In the genomic region with DNA sequence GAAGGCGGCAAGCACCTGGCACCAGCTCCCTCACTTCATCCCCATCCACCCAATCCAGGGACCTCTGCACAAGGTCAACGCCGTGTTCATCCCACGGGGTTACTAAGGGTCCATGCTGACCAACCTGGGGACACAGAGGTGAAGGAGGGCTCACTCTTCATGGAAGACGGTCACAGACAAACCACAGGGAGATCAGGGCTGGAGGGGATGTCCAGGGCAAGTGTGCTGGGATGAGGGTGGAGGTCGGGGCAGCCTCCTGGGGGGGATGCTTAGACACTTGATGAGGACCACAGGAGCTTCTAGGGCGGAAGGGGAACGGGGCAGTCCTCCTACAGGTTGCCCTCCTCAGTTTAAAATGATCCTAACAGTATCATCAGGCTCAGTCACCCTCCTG, we compare ENCODE assay signal across 11 cellular contexts. TPM values are rescaled to one million over a fixed set of nuclear protein-coding genes. Genes with fewer than 3 reads are reported as not detected.
DNase-seq lines count a peak whose midpoint lies in the region; ATAC-seq, FAIRE-seq and TF ChIP-seq lines count a peak whose summit lies in the region.
"Had no signal": no experiment of that assay in that cellular context is flagged by ENCODE, and none has a peak within 500 bp of the region (broad histone marks: within the 10 kb centered on the region; RNA-seq: fewer than 3 reads in every experiment).

No MANE protein-coding gene starts in this region.

- H3K27me3 Mint-ChIP-seq in activated CD8-positive, alpha-beta memory T cell treated with anti-CD3 and anti-CD28 coated beads, Interleukin-2, amount 10 ng/mL, durations not matched to agents 7 days and 5 days = no peaks in the 10 kb centered on the region
- no peaks in the 10 kb centered on the region for H3K27me3 Mint-ChIP-seq in activated CD8-positive, alpha-beta T cell treated with anti-CD3 and anti-CD28 coated beads for 36 hours

- no peak for TF ChIP-seq POLR2A in erythroblast (IDR thresholded peaks at IDR 0.05; ENCODE audit: low read length)

- no peak for FAIRE-seq in kidney (lab: Jason Lieb, UNC)
- FAIRE-seq: HTR-8/SVneo had no signal

- H3K36me3 ChIP-seq in kidney (ENCODE audit: control insufficient read depth in 1 of 2, insufficient read depth in 2 of 2, low read length in 2 of 2) = peaks cover 3 to 8% of the 10 kb centered on the region in 2 donors
- H3K36me3 ChIP-seq in thymus (ENCODE audit: control insufficient read depth, insufficient read depth) = peaks cover 71% of the 10 kb centered on the region

- H3K9me3 Mint-ChIP-seq in activated CD8-positive, alpha-beta memory T cell treated with anti-CD3 and anti-CD28 coated beads, Interleukin-2, amount 10 ng/mL, durations not matched to agents 7 days and 5 days (ENCODE audit: low read depth) = no peaks in the 10 kb centered on the region
- H3K9me3 Mint-ChIP-seq in activated CD8-positive, alpha-beta T cell treated with anti-CD3 and anti-CD28 coated beads for 36 hours = no peaks in the 10 kb centered on the region

- DNase-seq in activated CD8-positive, alpha-beta memory T cell treated with anti-CD3 and anti-CD28 coated beads, Interleukin-2, amount 10 ng/mL, durations not matched to agents 7 days and 5 days = no peak
- no peak for DNase-seq in activated CD8-positive, alpha-beta memory T cell treated with anti-CD3 and anti-CD28 coated beads, Interleukin-2, amount 50 U/mL, for 4 hours
- DNase-seq in activated CD8-positive, alpha-beta T cell treated with anti-CD3 and anti-CD28 coated beads for 36 hours = no peak
- peak; percentile 57 for DNase-seq in kidney
- no peak for DNase-seq in erythroblast (lab: John Stamatoyannopoulos, UW)
- no peak for DNase-seq in SIG-M5 (lab: John Stamatoyannopoulos, UW)
- DNase-seq: NCI-H748 treated with DMSO at 0.1 percent for 48 hours had no signal

- ATAC-seq in activated CD8-positive, alpha-beta memory T cell treated with anti-CD3 and anti-CD28 coated beads, Interleukin-2, amount 10 ng/mL, durations not matched to agents 7 days and 5 days = no peak
- ATAC-seq in activated CD8-positive, alpha-beta T cell treated with anti-CD3 and anti-CD28 coated beads for 36 hours = no peak
- ATAC-seq in GM18909 (IDR thresholded peaks at IDR 0.05; ENCODE audit: poor library complexity, unreplicated experiment) = no peak
- ATAC-seq: left lung had no signal

- H3K4me1 ChIP-seq in kidney (ENCODE audit: control insufficient read depth in 1 of 2, insufficient read depth in 1 of 2, low read depth in 1 of 2, low read length in 2 of 2) (peaks cover 42 to 69% of the 10 kb centered on the region in 2 donors), thymus (ENCODE audit: control insufficient read depth, insufficient read depth, low read length) (peaks cover 55% of the 10 kb centered on the region)

- H3K27ac Mint-ChIP-seq in activated CD8-positive, alpha-beta memory T cell treated with anti-CD3 and anti-CD28 coated beads, Interleukin-2, amount 10 ng/mL, durations not matched to agents 7 days and 5 days = peak overlapping the region; percentile 98
- peak overlapping the region; percentile 98 for H3K27ac Mint-ChIP-seq in activated CD8-positive, alpha-beta T cell treated with anti-CD3 and anti-CD28 coated beads for 36 hours

- peak overlapping the region; percentile 64 for H3K4me3 Mint-ChIP-seq in activated CD8-positive, alpha-beta memory T cell treated with anti-CD3 and anti-CD28 coated beads, Interleukin-2, amount 10 ng/mL, durations not matched to agents 7 days and 5 days
- peak overlapping the region; percentile 70 for H3K4me3 Mint-ChIP-seq in activated CD8-positive, alpha-beta T cell treated with anti-CD3 and anti-CD28 coated beads for 36 hours

- H3K4me1 Mint-ChIP-seq in activated CD8-positive, alpha-beta memory T cell treated with anti-CD3 and anti-CD28 coated beads, Interleukin-2, amount 10 ng/mL, durations not matched to agents 7 days and 5 days = peaks cover 97% of the 10 kb centered on the region
- H3K4me1 Mint-ChIP-seq in activated CD8-positive, alpha-beta T cell treated with anti-CD3 and anti-CD28 coated beads for 36 hours (ENCODE audit: low read depth) = peaks cover 92% of the 10 kb centered on the region

- H3K9ac ChIP-seq in kidney (ENCODE audit: low read length in 2 of 2) = no peak overlapping the region

- H3K4me3 ChIP-seq in kidney (ENCODE audit: low read length in 2 of 2) = no peak overlapping the region
- no peak overlapping the region for H3K4me3 ChIP-seq in thymus (ENCODE audit: low read length)
- H3K4me3 ChIP-seq: left lung had no signal

- H3K36me3 Mint-ChIP-seq in activated CD8-positive, alpha-beta memory T cell treated with anti-CD3 and anti-CD28 coated beads, Interleukin-2, amount 10 ng/mL, durations not matched to agents 7 days and 5 days = peaks cover 28% of the 10 kb centered on the region
- H3K36me3 Mint-ChIP-seq in activated CD8-positive, alpha-beta T cell treated with anti-CD3 and anti-CD28 coated beads for 36 hours (ENCODE audit: low read depth) = peaks cover 36% of the 10 kb centered on the region

- H3K9me3 ChIP-seq in kidney (ENCODE audit: control insufficient read depth in 1 of 2, low read length in 2 of 2) (no peaks in the 10 kb centered on the region), thymus (ENCODE audit: control insufficient read depth) (no peaks in the 10 kb centered on the region)
- H3K9me3 ChIP-seq: left lung had no signal

- CTCF ChIA-PET in activated CD8-positive, alpha-beta memory T cell treated with anti-CD3 and anti-CD28 coated beads, Interleukin-2, amount 10 ng/mL, durations not matched to agents 7 days and 5 days (lab: Charles Lee) = interaction anchor here (0.7 to 3.3 kb wide), 13 partner anchors 9 to 94 kb away, joined by 3 to 44 read pairs (median 8); partner anchors contain the start of gene EEF1AKMT2
- CTCF ChIA-PET in activated CD8-positive, alpha-beta T cell treated with anti-CD3 and anti-CD28 coated beads for 36 hours (lab: Charles Lee) = interaction anchor here (0.8 to 3.1 kb wide), 13 partner anchors 9 to 50 kb away, joined by 3 to 44 read pairs (median 5); no protein-coding TSS in a partner anchor

- TF ChIP-seq CTCF in activated CD8-positive, alpha-beta T cell treated with anti-CD3 and anti-CD28 coated beads for 36 hours (IDR thresholded peaks at IDR 0.05) = no peak
- TF ChIP-seq CTCF in kidney (IDR thresholded peaks at IDR 0.05; ENCODE audit: borderline replicate concordance, extremely low read depth, insufficient read depth) = no peak

- intact Hi-C loops in activated CD8-positive, alpha-beta T cell treated with anti-CD3 and anti-CD28 coated beads for 36 hours (cut with micrococcal nuclease) = loop anchor here (2.0 kb wide), 1 partner anchor 21 kb away; no protein-coding TSS in a partner anchor
- intact Hi-C loops in kidney (cut with DNase I) = no loop called here

- H3K27me3 ChIP-seq in thymus (ENCODE audit: control insufficient read depth, insufficient read depth) = no peaks in the 10 kb centered on the region
- H3K27me3 ChIP-seq: left lung had no signal

- H3K27ac ChIP-seq in kidney (ENCODE audit: low read depth in 2 of 2, low read length in 2 of 2) (peak overlapping the region in 1 of 2 donors; percentile 20), thymus (ENCODE audit: low read depth) (peak overlapping the region; percentile 62)

- 98% methylated on average over 8 of the region's 8 CpGs for WGBS in thymus

- POLR2A ChIA-PET in activated CD8-positive, alpha-beta T cell treated with anti-CD3 and anti-CD28 coated beads for 36 hours (lab: Charles Lee) = interaction anchor here (0.7 to 8.2 kb wide), 14 partner anchors 8 to 53 kb away, joined by 3 to 58 read pairs (median 7); no protein-coding TSS in a partner anchor

RNA-seq across cellular contexts. Expression of gene FAM53B, which starts 46.7 kb away (rescaled TPM):
- total RNA-seq in activated CD8-positive, alpha-beta memory T cell treated with anti-CD3 and anti-CD28 coated beads, Interleukin-2, amount 10 ng/mL, durations not matched to agents 7 days and 5 days = 10 to 100 TPM; 33.5 to 45.5 TPM
- total RNA-seq in activated CD8-positive, alpha-beta T cell treated with anti-CD3 and anti-CD28 coated beads for 36 hours = 10 to 100 TPM; 15.1 to 18.0 TPM
- 30.0 TPM for total RNA-seq in kidney
- polyA plus RNA-seq in kidney (ENCODE audit: insufficient read depth, low read depth, low replicate concordance) = 11.8 TPM
- polyA plus RNA-seq in thymus = 46.2 TPM
